18 cellular contexts compared by ENCODE assay signal in the genomic region with DNA sequence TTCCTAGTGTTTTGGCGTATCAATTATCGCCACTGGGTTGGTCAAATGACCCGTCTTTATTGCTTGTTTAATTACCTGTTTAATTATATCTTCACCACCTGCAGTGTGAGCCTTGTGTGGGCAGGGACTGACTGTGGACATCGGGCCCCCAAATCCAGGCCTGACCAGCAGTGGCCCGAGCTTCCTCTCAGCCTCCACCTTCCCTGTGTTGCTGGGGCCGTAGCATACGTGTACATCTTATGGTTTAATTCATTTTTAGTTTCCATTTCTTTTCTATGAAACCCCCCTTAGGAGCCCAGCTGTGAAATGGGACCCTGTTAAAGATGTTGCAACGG. TPM values are rescaled to one million over a fixed set of nuclear protein-coding genes. Genes with fewer than 3 reads are reported as not detected.
DNase-seq lines count a peak whose midpoint lies in the region; ATAC-seq and TF ChIP-seq lines count a peak whose summit lies in the region.
"Had no signal": no experiment of that assay in that cellular context is flagged by ENCODE, and none has a peak within 500 bp of the region (broad histone marks: within the 10 kb centered on the region; RNA-seq: fewer than 3 reads in every experiment).

No MANE protein-coding gene starts in this region.

- TF ChIP-seq CTCF in WTC11 (IDR thresholded peaks at IDR 0.05): no peak

- H3K9me3 Mint-ChIP-seq in activated T-cell treated with anti-CD3 and anti-CD28 coated beads, Interleukin-2, amount 50 U/mL, for 4 hours: no peaks in the 10 kb centered on the region
- H3K9me3 Mint-ChIP-seq in WTC11: peaks cover 6% of the 10 kb centered on the region
- H3K9me3 Mint-ChIP-seq in stimulated activated naive B cell treated with anti-CD40 and anti-IgM and Interleukin-4, amounts not matched to agents 10 μg/mL and 1 μg/mL and 100 μg/mL, for 72 hours: peaks cover 3 to 7% of the 10 kb centered on the region in 2 donors

- H3K27me3 ChIP-seq in layer of hippocampus (ENCODE audit: control insufficient read depth, insufficient read depth, low read length): no peaks in the 10 kb centered on the region
- H3K27me3 ChIP-seq: cardiac muscle cell had no signal

- CTCF ChIA-PET in WTC11 (lab: Charles Lee): interaction anchor here (0.5 to 4.5 kb wide), 2 partner anchors 9 to 83 kb away, joined by 3 to 18 read pairs; a partner anchor contains a TSS

- H3K27ac Mint-ChIP-seq in WTC11: no peak overlapping the region
- H3K27ac Mint-ChIP-seq in stimulated activated naive B cell treated with anti-CD40 and anti-IgM and Interleukin-4, amounts not matched to agents 10 μg/mL and 1 μg/mL and 100 μg/mL, for 72 hours: peak overlapping the region; percentile 37

- ATAC-seq in activated T-cell treated with anti-CD3 and anti-CD28 coated beads, Interleukin-2, amount 50 U/mL, for 4 hours: no peak
- ATAC-seq in WTC11: no peak
- no peak for ATAC-seq in stimulated activated naive B cell treated with anti-CD40 and anti-IgM and Interleukin-4, amounts not matched to agents 10 μg/mL and 1 μg/mL and 100 μg/mL, for 72 hours (replicated peaks)
- no peak for ATAC-seq in GM21529 (IDR thresholded peaks at IDR 0.05; ENCODE audit: unreplicated experiment)
- ATAC-seq in GM21723 (IDR thresholded peaks at IDR 0.05; ENCODE audit: unreplicated experiment): no peak

- POLR2A ChIA-PET in WTC11 (lab: Charles Lee): interaction anchor here (0.8 to 2.0 kb wide), 2 partner anchors 9 to 97 kb away, joined by 3 to 9 read pairs; a partner anchor contains a TSS

- H3K36me3 Mint-ChIP-seq in activated T-cell treated with anti-CD3 and anti-CD28 coated beads, Interleukin-2, amount 50 U/mL, for 4 hours (ENCODE audit: insufficient read depth): peaks cover 2% of the 10 kb centered on the region
- no peaks in the 10 kb centered on the region for H3K36me3 Mint-ChIP-seq in WTC11
- peaks cover 6 to 8% of the 10 kb centered on the region in 2 donors for H3K36me3 Mint-ChIP-seq in stimulated activated naive B cell treated with anti-CD40 and anti-IgM and Interleukin-4, amounts not matched to agents 10 μg/mL and 1 μg/mL and 100 μg/mL, for 72 hours

- peak overlapping the region; percentile 34 for H3K4me3 Mint-ChIP-seq in activated T-cell treated with anti-CD3 and anti-CD28 coated beads, Interleukin-2, amount 50 U/mL, for 4 hours
- peak overlapping the region; percentile 57 for H3K4me3 Mint-ChIP-seq in WTC11
- no peak overlapping the region for H3K4me3 Mint-ChIP-seq in stimulated activated naive B cell treated with anti-CD40 and anti-IgM and Interleukin-4, amounts not matched to agents 10 μg/mL and 1 μg/mL and 100 μg/mL, for 72 hours

- H3K4me1 Mint-ChIP-seq in activated T-cell treated with anti-CD3 and anti-CD28 coated beads, Interleukin-2, amount 50 U/mL, for 4 hours (ENCODE audit: low read depth): peaks cover 22% of the 10 kb centered on the region
- H3K4me1 Mint-ChIP-seq in WTC11: peaks cover 12% of the 10 kb centered on the region
- peaks cover 0 to 17% of the 10 kb centered on the region in 2 donors for H3K4me1 Mint-ChIP-seq in stimulated activated naive B cell treated with anti-CD40 and anti-IgM and Interleukin-4, amounts not matched to agents 10 μg/mL and 1 μg/mL and 100 μg/mL, for 72 hours

- DNase-seq in activated T-cell treated with anti-CD3 and anti-CD28 coated beads, Interleukin-2, amount 50 U/mL, for 4 hours: no peak
- DNase-seq in activated T-cell treated with anti-CD3 and anti-CD28 coated beads, Interleukin-2, amount 50 U/mL, for 48 hours: no peak
- DNase-seq in WTC11 (ENCODE audit: low spot score): no peak
- no peak for DNase-seq in stimulated activated naive B cell treated with anti-CD40 and anti-IgM and Interleukin-4, amounts not matched to agents 10 μg/mL and 1 μg/mL and 100 μg/mL, for 72 hours
- no peak for DNase-seq in stimulated activated CD4-positive, alpha-beta T cell treated with anti-CD3 and anti-CD28 coated beads, Interleukin-1b, Interleukin-23, amount 100 ng/mL, for 48 hours
- DNase-seq: ACHN; activated effector memory CD4-positive, alpha-beta T cell treated with Interleukin-2 at 50 U/mL for 16 hours; COR-L47; Kasumi-1; NCI-H1436 treated with DMSO at 0.1 percent for 48 hours; NCI-H345; stimulated activated CD4-positive, alpha-beta T cell treated with anti-CD3 and anti-CD28 coated beads, Interleukin-4, amount 100 ng/mL, for 1 hour; stimulated activated CD8-positive, alpha-beta memory T cell treated with anti-CD3 and anti-CD28 coated beads, Interleukin-4, amount 100 ng/mL, for 48 hours had no signal

- no peaks in the 10 kb centered on the region for H3K27me3 Mint-ChIP-seq in activated T-cell treated with anti-CD3 and anti-CD28 coated beads, Interleukin-2, amount 50 U/mL, for 4 hours (ENCODE audit: low read depth)
- H3K27me3 Mint-ChIP-seq in WTC11 (ENCODE audit: low read depth): peaks cover 18% of the 10 kb centered on the region
- peaks cover 4 to 19% of the 10 kb centered on the region in 2 donors for H3K27me3 Mint-ChIP-seq in stimulated activated naive B cell treated with anti-CD40 and anti-IgM and Interleukin-4, amounts not matched to agents 10 μg/mL and 1 μg/mL and 100 μg/mL, for 72 hours

- peak overlapping the region; percentile 94 for H3K27ac ChIP-seq in layer of hippocampus (ENCODE audit: low read depth, low read length)
- H3K27ac ChIP-seq: cardiac muscle cell had no signal

TF ChIP-seq in WTC11, 78 proteins besides CTCF, POLR2A, EP300 and RAD21 (continues in another document):
- TF ChIP-seq RORB (CRISPR knock-in tag; IDR thresholded peaks at IDR 0.05) (no peak), FOXJ3 (CRISPR knock-in tag; IDR thresholded peaks at IDR 0.05; ENCODE audit: borderline replicate concordance) (no peak), CREB1 (CRISPR knock-in tag; IDR thresholded peaks at IDR 0.05) (no peak), ZNF671 (CRISPR knock-in tag; IDR thresholded peaks at IDR 0.05) (no peak), ETV6 (CRISPR knock-in tag; IDR thresholded peaks at IDR 0.05) (no peak), GRHL2 (CRISPR knock-in tag; IDR thresholded peaks at IDR 0.05; ENCODE audit: insufficient replicate concordance, severe bottlenecking) (no peak), FOXP1 (CRISPR knock-in tag; IDR thresholded peaks at IDR 0.05; ENCODE audit: borderline replicate concordance) (no peak)
- TF ChIP-seq, protein P1, sequence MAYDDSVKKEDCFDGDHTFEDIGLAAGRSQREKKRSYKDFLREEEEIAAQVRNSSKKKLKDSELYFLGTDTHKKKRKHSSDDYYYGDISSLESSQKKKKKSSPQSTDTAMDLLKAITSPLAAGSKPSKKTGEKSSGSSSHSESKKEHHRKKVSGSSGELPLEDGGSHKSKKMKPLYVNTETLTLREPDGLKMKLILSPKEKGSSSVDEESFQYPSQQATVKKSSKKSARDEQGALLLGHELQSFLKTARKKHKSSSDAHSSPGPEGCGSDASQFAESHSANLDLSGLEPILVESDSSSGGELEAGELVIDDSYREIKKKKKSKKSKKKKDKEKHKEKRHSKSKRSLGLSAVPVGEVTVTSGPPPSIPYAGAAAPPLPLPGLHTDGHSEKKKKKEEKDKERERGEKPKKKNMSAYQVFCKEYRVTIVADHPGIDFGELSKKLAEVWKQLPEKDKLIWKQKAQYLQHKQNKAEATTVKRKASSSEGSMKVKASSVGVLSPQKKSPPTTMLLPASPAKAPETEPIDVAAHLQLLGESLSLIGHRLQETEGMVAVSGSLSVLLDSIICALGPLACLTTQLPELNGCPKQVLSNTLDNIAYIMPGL (CRISPR knock-in tag; IDR thresholded peaks at IDR 0.05): no peak
- TF ChIP-seq, protein P2, sequence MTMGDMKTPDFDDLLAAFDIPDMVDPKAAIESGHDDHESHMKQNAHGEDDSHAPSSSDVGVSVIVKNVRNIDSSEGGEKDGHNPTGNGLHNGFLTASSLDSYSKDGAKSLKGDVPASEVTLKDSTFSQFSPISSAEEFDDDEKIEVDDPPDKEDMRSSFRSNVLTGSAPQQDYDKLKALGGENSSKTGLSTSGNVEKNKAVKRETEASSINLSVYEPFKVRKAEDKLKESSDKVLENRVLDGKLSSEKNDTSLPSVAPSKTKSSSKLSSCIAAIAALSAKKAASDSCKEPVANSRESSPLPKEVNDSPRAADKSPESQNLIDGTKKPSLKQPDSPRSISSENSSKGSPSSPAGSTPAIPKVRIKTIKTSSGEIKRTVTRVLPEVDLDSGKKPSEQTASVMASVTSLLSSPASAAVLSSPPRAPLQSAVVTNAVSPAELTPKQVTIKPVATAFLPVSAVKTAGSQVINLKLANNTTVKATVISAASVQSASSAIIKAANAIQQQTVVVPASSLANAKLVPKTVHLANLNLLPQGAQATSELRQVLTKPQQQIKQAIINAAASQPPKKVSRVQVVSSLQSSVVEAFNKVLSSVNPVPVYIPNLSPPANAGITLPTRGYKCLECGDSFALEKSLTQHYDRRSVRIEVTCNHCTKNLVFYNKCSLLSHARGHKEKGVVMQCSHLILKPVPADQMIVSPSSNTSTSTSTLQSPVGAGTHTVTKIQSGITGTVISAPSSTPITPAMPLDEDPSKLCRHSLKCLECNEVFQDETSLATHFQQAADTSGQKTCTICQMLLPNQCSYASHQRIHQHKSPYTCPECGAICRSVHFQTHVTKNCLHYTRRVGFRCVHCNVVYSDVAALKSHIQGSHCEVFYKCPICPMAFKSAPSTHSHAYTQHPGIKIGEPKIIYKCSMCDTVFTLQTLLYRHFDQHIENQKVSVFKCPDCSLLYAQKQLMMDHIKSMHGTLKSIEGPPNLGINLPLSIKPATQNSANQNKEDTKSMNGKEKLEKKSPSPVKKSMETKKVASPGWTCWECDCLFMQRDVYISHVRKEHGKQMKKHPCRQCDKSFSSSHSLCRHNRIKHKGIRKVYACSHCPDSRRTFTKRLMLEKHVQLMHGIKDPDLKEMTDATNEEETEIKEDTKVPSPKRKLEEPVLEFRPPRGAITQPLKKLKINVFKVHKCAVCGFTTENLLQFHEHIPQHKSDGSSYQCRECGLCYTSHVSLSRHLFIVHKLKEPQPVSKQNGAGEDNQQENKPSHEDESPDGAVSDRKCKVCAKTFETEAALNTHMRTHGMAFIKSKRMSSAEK (CRISPR knock-in tag; IDR thresholded peaks at IDR 0.05; ENCODE audit: borderline replicate concordance): no peak

RNA-seq across cellular contexts. Expression of a gene that starts 1.2 kb away (rescaled TPM):
- 1 to 10 TPM; 7.7 to 9.9 (median 9.3) TPM for total RNA-seq in activated T-cell treated with anti-CD3 and anti-CD28 coated beads, Interleukin-2, amount 50 U/mL, for 4 hours
- 10.5 to 13.0 TPM (median 10.8 TPM) in 3 replicates for total RNA-seq in WTC11 (2021)

RNA-seq across cellular contexts. Expression of a gene that starts 9.6 kb away (rescaled TPM):
- total RNA-seq in activated T-cell treated with anti-CD3 and anti-CD28 coated beads, Interleukin-2, amount 50 U/mL, for 4 hours: 1 to 10 TPM; 2.6 to 4.0 (median 3.5) TPM
- 10.2 to 12.3 TPM (median 10.9 TPM) in 3 replicates for total RNA-seq in WTC11 (2021)
- total RNA-seq: fibroblast of villous mesenchyme had no signal

Comparison
In these comparisons a context has a peak if more than half of its experiments do, and no peak if none do; other contexts are left out.
1. H3K4me3 Mint-ChIP-seq: peak in activated T-cell treated with anti-CD3 and anti-CD28 coated beads, Interleukin-2, amount 50 U/mL, for 4 hours (single experiment) and WTC11 (single experiment); none in stimulated activated naive B cell treated with anti-CD40 and anti-IgM and Interleukin-4, amounts not matched to agents 10 μg/mL and 1 μg/mL and 100 μg/mL, for 72 hours (0 of 2).